24 cellular contexts compared by ENCODE assay signal in genomic region chr1:184739796-184740195, GRCh38.
"Had no signal": no experiment of that assay in that cellular context is flagged by ENCODE, and none has a peak within 500 bp of the region (broad histone marks: within the 10 kb centered on the region; RNA-seq: fewer than 3 reads in every experiment).

No MANE protein-coding gene starts in this region.

- H3K4me2 ChIP-seq: PC-9 had no signal

- H3K9me3 ChIP-seq: adrenal gland had no signal

- H3K27me3 ChIP-seq: adrenal gland had no signal

- ATAC-seq: activated CD8-positive, alpha-beta T cell treated with anti-CD3 and anti-CD28 coated beads, Interleukin-2, amount 10 ng/mL, durations not matched to agents 7 days and 5 days; T-helper 17 cell; WTC11 had no signal

- H3K4me3 ChIP-seq: adrenal gland, PC-9 had no signal

- H3K27ac ChIP-seq: adrenal gland, PC-9 had no signal

- H2AFZ ChIP-seq: PC-9 had no signal

- DNase-seq: activated CD4-positive, alpha-beta T cell treated with anti-CD3 and anti-CD28 coated beads for 48 hours; activated CD4-positive, alpha-beta T cell treated with anti-CD3 and anti-CD28 coated beads, Interleukin-2, amount 50 U/mL, for 4 hours; activated CD4-positive, CD25-positive, alpha-beta regulatory T cell treated with anti-CD3 and anti-CD28 coated beads, Interleukin-2, amount 50 U/mL, for 72 hours; activated CD8-positive, alpha-beta memory T cell treated with anti-CD3 and anti-CD28 coated beads, Interleukin-2, amount 50 U/mL, for 48 hours; activated CD8-positive, alpha-beta T cell treated with anti-CD3 and anti-CD28 coated beads, Interleukin-2, amount 10 ng/mL, durations not matched to agents 7 days and 5 days; activated naive CD4-positive, alpha-beta T cell treated with anti-CD3 and anti-CD28 coated beads, Interleukin-2, amount 50 U/mL, for 16 hours; activated naive CD8-positive, alpha-beta T cell treated with anti-CD3 and anti-CD28 coated beads, Interleukin-2, amount 10 ng/mL, durations not matched to agents 7 days and 5 days; activated T-cell treated with anti-CD3 and anti-CD28 coated beads, Interleukin-2, amount 50 U/mL, for 1 hour; adrenal gland; anterior cingulate cortex; cerebellar nuclear complex; Kasumi-1; MV-4-11; NCI-H1092 treated with DMSO at 0.1 percent for 48 hours; NCI-H1436 treated with DMSO at 0.1 percent for 48 hours; NCI-H187; NCI-H2171 treated with DMSO at 0.1 percent for 48 hours; NCI-H226; NCI-H526; PC-9; SHP77 treated with DMSO at 0.1 percent for 48 hours; T-helper 17 cell; T-helper 9 cell had no signal
